ENCODE assay signal across 8 cellular contexts in the genomic region with DNA sequence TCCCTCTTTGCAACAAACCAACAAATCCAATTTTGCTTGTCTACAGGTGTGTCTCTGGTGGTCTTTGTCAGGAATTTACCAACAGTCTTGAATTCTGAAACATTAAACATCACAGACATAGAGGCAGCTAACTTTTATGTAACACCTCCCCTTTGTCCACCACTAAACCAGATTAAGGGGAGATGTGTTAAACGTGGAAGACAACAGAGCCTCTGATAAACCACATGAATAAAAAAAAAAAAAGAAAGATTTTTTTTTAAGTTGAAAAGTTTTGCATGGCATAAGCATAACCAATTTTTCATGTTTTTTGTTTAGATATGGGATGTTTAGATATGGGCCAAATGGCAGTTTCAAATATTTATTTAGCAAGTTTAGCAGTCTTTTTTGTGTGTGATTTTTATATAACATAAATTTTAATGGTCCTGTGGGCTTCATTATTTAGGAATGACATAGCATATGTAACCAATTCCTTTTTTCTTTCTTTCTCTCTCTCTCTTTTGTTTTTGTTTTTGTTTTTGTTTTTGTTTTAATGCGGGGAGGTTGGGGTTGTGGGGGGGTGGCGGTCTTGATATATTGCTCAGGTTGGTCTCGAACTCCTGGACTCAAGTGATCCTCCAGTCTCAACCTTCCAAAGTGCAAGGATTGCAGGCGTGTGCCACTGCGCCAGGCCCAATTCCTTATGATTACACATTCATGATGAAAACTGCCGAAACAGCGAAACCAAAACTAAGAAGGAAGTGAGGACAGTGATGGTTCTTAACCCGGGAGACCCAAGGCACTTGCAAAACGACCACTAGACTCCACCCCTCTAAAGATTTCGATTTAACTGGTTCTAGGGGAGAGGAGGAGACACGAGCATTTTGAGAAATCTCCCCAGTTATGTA.
A peak's percentile ranks its signal among the peaks of the same experiment; 100 is the strongest.
DNase-seq lines count a peak whose midpoint lies in the region; ATAC-seq and TF ChIP-seq lines count a peak whose summit lies in the region.

No MANE protein-coding gene starts in this region.

- ATAC-seq in GM21737 (IDR thresholded peaks at IDR 0.05; ENCODE audit: unreplicated experiment) (peak; percentile 29), HG03469 (IDR thresholded peaks at IDR 0.05; ENCODE audit: unreplicated experiment) (no peak)
- peak; percentile 83 for ATAC-seq in central memory CD8-positive, alpha-beta T cell (replicated peaks; ENCODE audit: extremely low read depth, poor library complexity, severe bottlenecking)

- H2AFZ ChIP-seq in PC-9: peak overlapping the region; percentile 83

- BruUV-seq in PC-9 (replicated peaks; lab: Mats Ljungman, UMichigan): no TSS peak

- no peaks in the 10 kb centered on the region for H4K20me1 ChIP-seq in BLaER1 treated with 17β-estradiol and CSF1 and Interleukin-3, amounts not matched to agents 10 nM and 100 nM
- H4K20me1 ChIP-seq in PC-9 (ENCODE audit: insufficient read depth): no peaks in the 10 kb centered on the region

- no peaks in the 10 kb centered on the region for H3K27me3 ChIP-seq in BLaER1 treated with 17β-estradiol and CSF1 and Interleukin-3, amounts not matched to agents 10 nM and 100 nM
- H3K27me3 ChIP-seq in PC-9 (ENCODE audit: insufficient read depth, low read depth) (no peaks in the 10 kb centered on the region), liver (ENCODE audit: control insufficient read depth in 4 of 4, insufficient read depth in 4 of 4, low read length in 3 of 4) (peaks cover 0 to 3% (median 1%) of the 10 kb centered on the region in 4 donors), suprapubic skin (peaks cover 2% of the 10 kb centered on the region)

- peaks cover 21% of the 10 kb centered on the region for H3K36me3 Mint-ChIP-seq in central memory CD8-positive, alpha-beta T cell (ENCODE audit: insufficient read depth)

- peak overlapping the region; percentile 89 for H3K4me3 Mint-ChIP-seq in central memory CD8-positive, alpha-beta T cell

- H3K4me3 ChIP-seq in BLaER1 treated with 17β-estradiol and CSF1 and Interleukin-3, amounts not matched to agents 10 nM and 100 nM: peak overlapping the region; percentile 34 to 59 (median 48); a peak in 19 of 20 replicates
- H3K4me3 ChIP-seq in PC-9 (peak overlapping the region; percentile 65), liver (ENCODE audit: low read depth in 1 of 3, low read length in 3 of 3) (peak overlapping the region in 2 of 3 donors; percentile 31 to 34), suprapubic skin (peak overlapping the region; percentile 49)

- no peaks in the 10 kb centered on the region for H3K79me2 ChIP-seq in PC-9 (ENCODE audit: low read depth)

- no peak for TF ChIP-seq POLR2A in suprapubic skin (IDR thresholded peaks at IDR 0.05)

- no peaks in the 10 kb centered on the region for H3K9me2 ChIP-seq in PC-9 (ENCODE audit: insufficient read depth)

- no peak for TF ChIP-seq CTCF in PC-9 (conservative IDR thresholded peaks at IDR 0.05)
- TF ChIP-seq CTCF in liver (IDR thresholded peaks at IDR 0.05; ENCODE audit: low read depth, low read length, missing input control): no peak
- no peak for TF ChIP-seq CTCF in suprapubic skin (IDR thresholded peaks at IDR 0.05)

- no peak for TF ChIP-seq RAD21 in liver (IDR thresholded peaks at IDR 0.05)

- H3K36me3 ChIP-seq in BLaER1 treated with 17β-estradiol and CSF1 and Interleukin-3, amounts not matched to agents 10 nM and 100 nM: no peaks in the 10 kb centered on the region
- no peaks in the 10 kb centered on the region for H3K36me3 ChIP-seq in PC-9 (ENCODE audit: low read depth)
- H3K36me3 ChIP-seq in liver (ENCODE audit: control insufficient read depth in 4 of 4, insufficient read depth in 3 of 4, low read depth in 1 of 4, low read length in 3 of 4): no peaks in the 10 kb centered on the region
- H3K36me3 ChIP-seq in suprapubic skin: no peaks in the 10 kb centered on the region

- POLR2A ChIA-PET in PC-9 (lab: Charles Lee; ENCODE audit: unreplicated experiment): interaction anchor here (0.6 to 0.7 kb wide), 2 partner anchors 262 to 715 kb away, joined by 5 to 6 read pairs; no protein-coding TSS in a partner anchor

- H3K27ac ChIP-seq in BLaER1 treated with 17β-estradiol and CSF1 and Interleukin-3, amounts not matched to agents 10 nM and 100 nM: peak overlapping the region; percentile 28 to 78 (median 67); a peak in 17 of 22 replicates
- H3K27ac ChIP-seq in PC-9 (peak overlapping the region; percentile 96), liver (ENCODE audit: low read depth in 1 of 2, low read length in 2 of 2) (no peak overlapping the region), suprapubic skin (peak overlapping the region; percentile 69)

- H3F3A ChIP-seq in PC-9 (ENCODE audit: insufficient read depth, low read depth): peaks cover 26% of the 10 kb centered on the region

- H3K9me3 ChIP-seq in BLaER1 treated with 17β-estradiol and CSF1 and Interleukin-3, amounts not matched to agents 10 nM and 100 nM (replicated peaks in 1 of 11): no peaks in the 10 kb centered on the region
- H3K9me3 ChIP-seq in PC-9 (ENCODE audit: insufficient read depth, low read depth) (no peaks in the 10 kb centered on the region), liver (ENCODE audit: control insufficient read depth in 4 of 4, low read length in 3 of 4) (no peaks in the 10 kb centered on the region), suprapubic skin (no peaks in the 10 kb centered on the region)

- H3K27me3 Mint-ChIP-seq in central memory CD8-positive, alpha-beta T cell: no peaks in the 10 kb centered on the region

- H3K4me1 Mint-ChIP-seq in central memory CD8-positive, alpha-beta T cell: peaks cover 44% of the 10 kb centered on the region

- intact Hi-C loops in PC-9 (cut with micrococcal nuclease; ENCODE audit: unreplicated experiment): no loop called here

- H3K4me2 ChIP-seq in BLaER1 treated with 17β-estradiol and CSF1 and Interleukin-3, amounts not matched to agents 10 nM and 100 nM: peak overlapping the region; percentile 19 to 63 (median 35); a peak in 18 of 22 replicates
- peak overlapping the region; percentile 75 for H3K4me2 ChIP-seq in PC-9

- DNase-seq in PC-9 (peak; percentile 38 to 75), suprapubic skin (ENCODE audit: low spot score in 2 of 2) (no peak), SW480 (ENCODE audit: low spot score) (no peak)
- DNase-seq in central memory CD8-positive, alpha-beta T cell (ENCODE audit: low spot score in 2 of 2): peak in 1 of 2 donors; percentile 42

- peak overlapping the region; percentile 94 for H3K27ac Mint-ChIP-seq in central memory CD8-positive, alpha-beta T cell (ENCODE audit: low read depth)

- 44% methylated on average over 12 of the region's 12 CpGs for WGBS in liver
- WGBS in suprapubic skin: 23% methylated on average over 12 of the region's 12 CpGs

- no peak for TF ChIP-seq EP300 in suprapubic skin (IDR thresholded peaks at IDR 0.05)

- no peaks in the 10 kb centered on the region for H3K9me3 Mint-ChIP-seq in central memory CD8-positive, alpha-beta T cell

- H3K4me1 ChIP-seq in BLaER1 treated with 17β-estradiol and CSF1 and Interleukin-3, amounts not matched to agents 10 nM and 100 nM: peaks cover 0 to 16% (median 4%) of the 10 kb centered on the region in 10 experiments; a peak in 8 of 20 replicates
- H3K4me1 ChIP-seq in PC-9 (replicated peaks; ENCODE audit: insufficient read depth) (peaks cover 14% of the 10 kb centered on the region; the same call in 1 of the 2 replicates), liver (ENCODE audit: control insufficient read depth in 4 of 4, insufficient read depth in 4 of 4, low read length in 3 of 4) (no peaks in the 10 kb centered on the region), suprapubic skin (peaks cover 4% of the 10 kb centered on the region)

- CTCF ChIA-PET in PC-9 (lab: Charles Lee): no interaction called here

- H3K9ac ChIP-seq in BLaER1 treated with 17β-estradiol and CSF1 and Interleukin-3, amounts not matched to agents 10 nM and 100 nM: peak overlapping the region; percentile 7 to 73 (median 66); a peak in 19 of 22 replicates
- H3K9ac ChIP-seq in liver (ENCODE audit: low read depth in 1 of 2, low read length in 2 of 2): peak overlapping the region in 1 of 2 donors; percentile 43

TF ChIP-seq in liver, 16 proteins besides CTCF, POLR2A, EP300 and RAD21:
- no peak for TF ChIP-seq GABPA (IDR thresholded peaks at IDR 0.05 in 1 of 2, conservative IDR thresholded peaks at IDR 0.05 in 1 of 2)
- no peak for TF ChIP-seq FOXA2 (IDR thresholded peaks at IDR 0.05)
- TF ChIP-seq, protein P1, sequence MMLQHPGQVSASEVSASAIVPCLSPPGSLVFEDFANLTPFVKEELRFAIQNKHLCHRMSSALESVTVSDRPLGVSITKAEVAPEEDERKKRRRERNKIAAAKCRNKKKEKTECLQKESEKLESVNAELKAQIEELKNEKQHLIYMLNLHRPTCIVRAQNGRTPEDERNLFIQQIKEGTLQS (IDR thresholded peaks at IDR 0.05): no peak
- TF ChIP-seq, protein P2, sequence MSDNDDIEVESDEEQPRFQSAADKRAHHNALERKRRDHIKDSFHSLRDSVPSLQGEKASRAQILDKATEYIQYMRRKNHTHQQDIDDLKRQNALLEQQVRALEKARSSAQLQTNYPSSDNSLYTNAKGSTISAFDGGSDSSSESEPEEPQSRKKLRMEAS (IDR thresholded peaks at IDR 0.05): no peak
- peak; percentile 15 for TF ChIP-seq YY1 (IDR thresholded peaks at IDR 0.05)
- TF ChIP-seq, protein P3, sequence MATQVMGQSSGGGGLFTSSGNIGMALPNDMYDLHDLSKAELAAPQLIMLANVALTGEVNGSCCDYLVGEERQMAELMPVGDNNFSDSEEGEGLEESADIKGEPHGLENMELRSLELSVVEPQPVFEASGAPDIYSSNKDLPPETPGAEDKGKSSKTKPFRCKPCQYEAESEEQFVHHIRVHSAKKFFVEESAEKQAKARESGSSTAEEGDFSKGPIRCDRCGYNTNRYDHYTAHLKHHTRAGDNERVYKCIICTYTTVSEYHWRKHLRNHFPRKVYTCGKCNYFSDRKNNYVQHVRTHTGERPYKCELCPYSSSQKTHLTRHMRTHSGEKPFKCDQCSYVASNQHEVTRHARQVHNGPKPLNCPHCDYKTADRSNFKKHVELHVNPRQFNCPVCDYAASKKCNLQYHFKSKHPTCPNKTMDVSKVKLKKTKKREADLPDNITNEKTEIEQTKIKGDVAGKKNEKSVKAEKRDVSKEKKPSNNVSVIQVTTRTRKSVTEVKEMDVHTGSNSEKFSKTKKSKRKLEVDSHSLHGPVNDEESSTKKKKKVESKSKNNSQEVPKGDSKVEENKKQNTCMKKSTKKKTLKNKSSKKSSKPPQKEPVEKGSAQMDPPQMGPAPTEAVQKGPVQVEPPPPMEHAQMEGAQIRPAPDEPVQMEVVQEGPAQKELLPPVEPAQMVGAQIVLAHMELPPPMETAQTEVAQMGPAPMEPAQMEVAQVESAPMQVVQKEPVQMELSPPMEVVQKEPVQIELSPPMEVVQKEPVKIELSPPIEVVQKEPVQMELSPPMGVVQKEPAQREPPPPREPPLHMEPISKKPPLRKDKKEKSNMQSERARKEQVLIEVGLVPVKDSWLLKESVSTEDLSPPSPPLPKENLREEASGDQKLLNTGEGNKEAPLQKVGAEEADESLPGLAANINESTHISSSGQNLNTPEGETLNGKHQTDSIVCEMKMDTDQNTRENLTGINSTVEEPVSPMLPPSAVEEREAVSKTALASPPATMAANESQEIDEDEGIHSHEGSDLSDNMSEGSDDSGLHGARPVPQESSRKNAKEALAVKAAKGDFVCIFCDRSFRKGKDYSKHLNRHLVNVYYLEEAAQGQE (IDR thresholded peaks at IDR 0.05): no peak

Comparison
In these comparisons a context has a peak if more than half of its experiments do, and no peak if none do; other contexts are left out.
1. H3K27ac ChIP-seq: peak in BLaER1 treated with 17β-estradiol and CSF1 and Interleukin-3, amounts not matched to agents 10 nM and 100 nM (11 of 11), PC-9 (single experiment) and suprapubic skin (single experiment); none in liver (0 of 2).
2. DNase-seq: peak in PC-9 (2 of 2); none in suprapubic skin (0 of 2) and SW480 (single experiment).
3. Peak in every context shown above with its lines, with median percentiles within 50 percentile points of each other: H3K4me3 ChIP-seq.